Comparison of ENCODE assay signal across 3 cellular contexts in the genomic region with DNA sequence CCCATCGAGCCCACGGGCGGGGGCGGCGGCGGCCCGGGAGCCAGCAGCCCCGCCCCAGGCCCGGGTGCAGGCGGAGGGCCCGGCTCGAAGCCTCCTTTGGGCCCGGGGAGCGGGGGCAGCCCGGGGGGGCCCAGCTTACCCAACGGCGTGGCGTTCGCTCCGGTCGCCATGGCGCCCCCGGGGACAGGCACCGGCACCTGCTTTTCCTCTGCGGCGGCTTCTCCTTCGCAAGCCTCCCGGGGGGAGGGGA.
TF ChIP-seq lines count a peak whose summit lies in the region.

No MANE protein-coding gene starts in this region.

TF ChIP-seq in A549, 52 proteins besides CTCF, POLR2A, EP300 and RAD21 (continued from another document):
- TF ChIP-seq MAZ (IDR thresholded peaks at IDR 0.05; ENCODE audit: borderline replicate concordance, low read depth, low read length) (no peak), CHD4 (IDR thresholded peaks at IDR 0.05; ENCODE audit: borderline replicate concordance) (no peak), CEBPB (IDR thresholded peaks at IDR 0.05) (no peak), PHF8 (IDR thresholded peaks at IDR 0.05; ENCODE audit: borderline replicate concordance, low read depth) (peak; percentile 86; the same call in 1 of the 2 replicates), JUN (IDR thresholded peaks at IDR 0.05) (peak in 1 of 2 experiments; percentile 78; a peak in 3 of 5 replicates)
TF ChIP-seq in A549: peak in this region for 2.

TF ChIP-seq in GM23338, 12 proteins besides CTCF, POLR2A, EP300 and RAD21 (continued from another document):
- no peak for TF ChIP-seq CREB1 (CRISPR knock-in tag; IDR thresholded peaks at IDR 0.05; ENCODE audit: low read depth)
- no peak for TF ChIP-seq EZH2phosphoT487 (IDR thresholded peaks at IDR 0.05; ENCODE audit: unreplicated experiment)
- TF ChIP-seq JUNB (IDR thresholded peaks at IDR 0.05; ENCODE audit: unreplicated experiment) = no peak
- TF ChIP-seq, protein P1, sequence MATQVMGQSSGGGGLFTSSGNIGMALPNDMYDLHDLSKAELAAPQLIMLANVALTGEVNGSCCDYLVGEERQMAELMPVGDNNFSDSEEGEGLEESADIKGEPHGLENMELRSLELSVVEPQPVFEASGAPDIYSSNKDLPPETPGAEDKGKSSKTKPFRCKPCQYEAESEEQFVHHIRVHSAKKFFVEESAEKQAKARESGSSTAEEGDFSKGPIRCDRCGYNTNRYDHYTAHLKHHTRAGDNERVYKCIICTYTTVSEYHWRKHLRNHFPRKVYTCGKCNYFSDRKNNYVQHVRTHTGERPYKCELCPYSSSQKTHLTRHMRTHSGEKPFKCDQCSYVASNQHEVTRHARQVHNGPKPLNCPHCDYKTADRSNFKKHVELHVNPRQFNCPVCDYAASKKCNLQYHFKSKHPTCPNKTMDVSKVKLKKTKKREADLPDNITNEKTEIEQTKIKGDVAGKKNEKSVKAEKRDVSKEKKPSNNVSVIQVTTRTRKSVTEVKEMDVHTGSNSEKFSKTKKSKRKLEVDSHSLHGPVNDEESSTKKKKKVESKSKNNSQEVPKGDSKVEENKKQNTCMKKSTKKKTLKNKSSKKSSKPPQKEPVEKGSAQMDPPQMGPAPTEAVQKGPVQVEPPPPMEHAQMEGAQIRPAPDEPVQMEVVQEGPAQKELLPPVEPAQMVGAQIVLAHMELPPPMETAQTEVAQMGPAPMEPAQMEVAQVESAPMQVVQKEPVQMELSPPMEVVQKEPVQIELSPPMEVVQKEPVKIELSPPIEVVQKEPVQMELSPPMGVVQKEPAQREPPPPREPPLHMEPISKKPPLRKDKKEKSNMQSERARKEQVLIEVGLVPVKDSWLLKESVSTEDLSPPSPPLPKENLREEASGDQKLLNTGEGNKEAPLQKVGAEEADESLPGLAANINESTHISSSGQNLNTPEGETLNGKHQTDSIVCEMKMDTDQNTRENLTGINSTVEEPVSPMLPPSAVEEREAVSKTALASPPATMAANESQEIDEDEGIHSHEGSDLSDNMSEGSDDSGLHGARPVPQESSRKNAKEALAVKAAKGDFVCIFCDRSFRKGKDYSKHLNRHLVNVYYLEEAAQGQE (IDR thresholded peaks at IDR 0.05; ENCODE audit: unreplicated experiment) = no peak

TF ChIP-seq in WTC11, 78 proteins besides CTCF, POLR2A, EP300 and RAD21 (continued from another document):
- TF ChIP-seq, protein P2, sequence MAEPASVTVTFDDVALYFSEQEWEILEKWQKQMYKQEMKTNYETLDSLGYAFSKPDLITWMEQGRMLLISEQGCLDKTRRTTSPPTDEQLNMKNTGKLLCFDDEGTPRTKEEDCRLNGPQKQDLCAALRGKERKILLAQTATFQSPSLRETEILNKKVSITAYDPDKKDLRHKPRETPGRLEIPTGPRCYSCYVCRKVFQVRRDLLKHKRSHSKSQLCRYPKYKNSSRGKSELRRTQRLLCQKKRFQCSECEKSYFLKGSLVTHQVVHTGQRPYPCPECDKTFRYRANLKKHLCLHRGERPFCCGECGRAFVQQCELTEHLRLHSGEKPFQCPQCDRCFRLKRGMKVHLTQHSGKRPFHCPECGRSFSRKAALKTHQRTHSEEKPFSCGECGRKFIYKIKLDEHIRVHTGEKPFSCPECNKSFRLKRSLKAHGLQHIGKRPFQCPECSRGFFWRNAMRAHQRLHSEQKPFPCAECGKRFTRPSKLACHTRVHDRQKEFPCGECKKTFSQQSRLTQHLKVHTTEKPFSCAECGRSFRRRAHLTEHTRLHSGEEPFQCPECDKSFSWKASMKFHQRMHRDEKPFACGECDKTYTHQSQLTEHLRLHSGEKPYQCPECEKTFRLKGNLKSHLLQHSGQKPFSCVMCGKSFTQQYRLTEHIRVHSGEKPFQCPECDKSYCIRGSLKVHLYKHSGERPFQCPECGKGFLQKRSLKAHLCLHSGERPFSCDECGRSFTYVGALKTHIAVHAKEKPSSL (CRISPR knock-in tag; conservative IDR thresholded peaks at IDR 0.05) = no peak
- peak; percentile 41; the same call in 1 of the 2 replicates for TF ChIP-seq FOXP1 (CRISPR knock-in tag; IDR thresholded peaks at IDR 0.05; ENCODE audit: borderline replicate concordance)
- TF ChIP-seq EMX1 (CRISPR knock-in tag; IDR thresholded peaks at IDR 0.05) = 0 out of 2 replicates have a peak, but pooled peaks have one; percentile 19
TF ChIP-seq in WTC11: peak in this region for 3.
